In genomic region chr3:178671261-178672191, GRCh38 we compare ENCODE assay signal across 9 cellular contexts.
DNase-seq lines count a peak whose midpoint lies in the region; ATAC-seq and TF ChIP-seq lines count a peak whose summit lies in the region.
"Had no signal": no experiment of that assay in that cellular context is flagged by ENCODE, and none has a peak within 500 bp of the region (broad histone marks: within the 10 kb centered on the region; RNA-seq: fewer than 3 reads in every experiment).

No MANE protein-coding gene starts in this region.

- no peak overlapping the region for H3K9ac ChIP-seq in endodermal cell (ENCODE audit: extremely low read depth, low read length, poor library complexity, severe bottlenecking)

- H3K27ac ChIP-seq in endodermal cell (ENCODE audit: low read depth, low read length) (no peak overlapping the region), Peyer's patch (no peak overlapping the region)

- H3K36me3 ChIP-seq in endodermal cell (ENCODE audit: control insufficient read depth, insufficient read depth, low read length) (no peaks in the 10 kb centered on the region), Peyer's patch (no peaks in the 10 kb centered on the region)

- no peaks in the 10 kb centered on the region for H3K4me1 ChIP-seq in endodermal cell (ENCODE audit: control insufficient read depth, insufficient read depth, low read length)
- H3K4me1 ChIP-seq in Peyer's patch, result no peaks in the 10 kb centered on the region

- no peaks in the 10 kb centered on the region for H3K36me3 Mint-ChIP-seq in endodermal cell (ENCODE audit: low read depth)

- TF ChIP-seq CTCF in endodermal cell (conservative IDR thresholded peaks at IDR 0.05), result no peak
- TF ChIP-seq CTCF in Peyer's patch (IDR thresholded peaks at IDR 0.05), result no peak

- peaks cover 15% of the 10 kb centered on the region for H3K4me1 Mint-ChIP-seq in endodermal cell

- H3K4me3 ChIP-seq in endodermal cell (ENCODE audit: low read length), result no peak overlapping the region
- no peak overlapping the region for H3K4me3 ChIP-seq in Peyer's patch

- H3K27ac Mint-ChIP-seq in endodermal cell, result no peak overlapping the region

- no peak for TF ChIP-seq POLR2A in Peyer's patch (IDR thresholded peaks at IDR 0.05)

- no peaks in the 10 kb centered on the region for H3K27me3 Mint-ChIP-seq in endodermal cell (ENCODE audit: insufficient read depth)

- DNase-seq in NCI-H774 (lab: John Stamatoyannopoulos, UW) (peak; percentile 76), inferior parietal cortex (ENCODE audit: extremely low spot score) (peak; percentile 28), endodermal cell (no peak), Peyer's patch (no peak), NCI-H187 treated with DMSO at 0.1 percent for 48 hours (lab: John Stamatoyannopoulos, UW) (no peak)
- DNase-seq: T-helper 1 cell had no signal

- no peaks in the 10 kb centered on the region for H3K27me3 ChIP-seq in endodermal cell (ENCODE audit: control insufficient read depth, insufficient read depth, low read length, poor library complexity, severe bottlenecking)
- no peaks in the 10 kb centered on the region for H3K27me3 ChIP-seq in Peyer's patch

- WGBS in endodermal cell (ENCODE audit: insufficient coverage in 1 of 2, insufficient read length in 1 of 2), 2 experiments, result 74 to 88% methylated on average over 4 of the region's 4 CpGs

- peaks cover 3% of the 10 kb centered on the region for H3K9me3 Mint-ChIP-seq in endodermal cell

- H3K9me3 ChIP-seq in endodermal cell (ENCODE audit: control insufficient read depth, low read length) (peaks cover 8% of the 10 kb centered on the region), Peyer's patch (no peaks in the 10 kb centered on the region)

- ATAC-seq in GM18502 (IDR thresholded peaks at IDR 0.05; ENCODE audit: poor library complexity, unreplicated experiment) (peak; percentile 60), GM21825 (IDR thresholded peaks at IDR 0.05; ENCODE audit: unreplicated experiment) (peak; percentile 64), GM21737 (IDR thresholded peaks at IDR 0.05; ENCODE audit: unreplicated experiment) (no peak)

- H3K4me3 Mint-ChIP-seq in endodermal cell, result no peak overlapping the region

Comparison
In these comparisons a context has a peak if more than half of its experiments do, and no peak if none do; other contexts are left out.
1. DNase-seq: peak in NCI-H774 (single experiment) and inferior parietal cortex (single experiment); none in endodermal cell (single experiment), Peyer's patch (0 of 3) and NCI-H187 treated with DMSO at 0.1 percent for 48 hours (single experiment).